ENCODE assay signal across 41 cellular contexts in the genomic region with DNA sequence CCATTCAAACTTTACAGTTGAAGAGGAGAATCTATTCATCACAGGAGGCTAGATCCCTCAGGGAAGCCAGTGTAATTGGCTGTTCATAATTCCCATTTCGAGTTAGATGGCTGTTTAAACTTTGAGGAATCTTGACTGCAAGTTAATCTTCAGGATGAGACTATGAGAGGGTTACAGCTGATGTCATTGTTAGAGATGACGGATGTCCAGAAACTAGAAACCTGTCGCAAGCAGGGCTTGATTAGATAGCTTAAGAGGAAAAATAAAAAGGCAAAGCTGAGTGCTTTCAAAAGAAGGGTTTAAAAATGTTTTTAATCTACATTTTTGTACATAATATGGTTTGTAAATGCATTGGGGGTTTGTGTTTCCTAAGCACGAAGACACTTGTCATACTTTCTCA.
"Had no signal": no experiment of that assay in that cellular context is flagged by ENCODE, and none has a peak within 500 bp of the region (broad histone marks: within the 10 kb centered on the region; RNA-seq: fewer than 3 reads in every experiment).

No MANE protein-coding gene starts in this region.

- H3K9me3 Mint-ChIP-seq: activated naive CD4-positive, alpha-beta T cell treated with anti-CD3 and anti-CD28 coated beads for 36 hours; activated naive CD4-positive, alpha-beta T cell treated with anti-CD3 and anti-CD28 coated beads, Interleukin-2, amount 10 ng/mL, durations not matched to agents 7 days and 5 days; activated naive CD4-positive, alpha-beta T cell treated with anti-CD3 and anti-CD28 coated beads, Interleukin-2, amount 50 U/mL, for 24 hours; activated naive CD4-positive, alpha-beta T cell treated with anti-CD3 and anti-CD28 coated beads, Interleukin-2, amount 50 U/mL, for 72 hours; activated naive CD8-positive, alpha-beta T cell treated with anti-CD3 and anti-CD28 coated beads for 36 hours; activated naive CD8-positive, alpha-beta T cell treated with anti-CD3 and anti-CD28 coated beads, Interleukin-2, amount 10 ng/mL, durations not matched to agents 7 days and 5 days; activated naive CD8-positive, alpha-beta T cell treated with anti-CD3 and anti-CD28 coated beads, Interleukin-2, amount 50 U/mL, for 24 hours; activated T-cell treated with anti-CD3 and anti-CD28 coated beads, Interleukin-2, amount 50 U/mL, for 24 hours; activated T-cell treated with anti-CD3 and anti-CD28 coated beads, Interleukin-2, amount 50 U/mL, for 4 hours; activated T-cell treated with anti-CD3 and anti-CD28 coated beads, Interleukin-2, amount 50 U/mL, for 72 hours; activated T-helper 1 cell treated with anti-CD3 and anti-CD28 coated beads, Interleukin-12 subunit alpha, Interleukin-12 subunit beta, Interleukin-2, Interleukin-4 antibody, amounts not matched to agents 30 ng/mL and 10 ng/mL and 1 ng/mL, durations not matched to agents 14 hours and 24 hours and 36 hours; activated T-helper 17 cell treated with anti-CD3 and anti-CD28 coated beads, Interleukin-2, amount 50 U/mL, for 72 hours; activated T-helper 2 cell treated with anti-CD3 and anti-CD28 coated beads, Interferon-gamma antibody, Interleukin-2, Interleukin-4, amounts not matched to agents 10 μg/mL and 5 μg/mL and 100 μg/mL, durations not matched to agents 14 hours and 24 hours and 36 hours had no signal

- H3K27ac ChIP-seq: adrenal gland, ascending aorta, body of pancreas, brain microvascular endothelial cell, breast epithelium, cardiac muscle cell had no signal

- H3K36me3 ChIP-seq: adrenal gland, ascending aorta, brain microvascular endothelial cell, breast epithelium, cardiac muscle cell had no signal

- H3K27ac Mint-ChIP-seq: activated naive CD4-positive, alpha-beta T cell treated with anti-CD3 and anti-CD28 coated beads for 36 hours; activated naive CD4-positive, alpha-beta T cell treated with anti-CD3 and anti-CD28 coated beads, Interleukin-2, amount 10 ng/mL, durations not matched to agents 7 days and 5 days; activated naive CD4-positive, alpha-beta T cell treated with anti-CD3 and anti-CD28 coated beads, Interleukin-2, amount 50 U/mL, for 24 hours; activated naive CD4-positive, alpha-beta T cell treated with anti-CD3 and anti-CD28 coated beads, Interleukin-2, amount 50 U/mL, for 72 hours; activated naive CD8-positive, alpha-beta T cell; activated naive CD8-positive, alpha-beta T cell treated with anti-CD3 and anti-CD28 coated beads for 36 hours; activated naive CD8-positive, alpha-beta T cell treated with anti-CD3 and anti-CD28 coated beads, Interleukin-2, amount 10 ng/mL, durations not matched to agents 7 days and 5 days; activated naive CD8-positive, alpha-beta T cell treated with anti-CD3 and anti-CD28 coated beads, Interleukin-2, amount 50 U/mL, for 24 hours; activated T-cell treated with anti-CD3 and anti-CD28 coated beads, Interleukin-2, amount 50 U/mL, for 24 hours; activated T-cell treated with anti-CD3 and anti-CD28 coated beads, Interleukin-2, amount 50 U/mL, for 72 hours; activated T-helper 1 cell treated with anti-CD3 and anti-CD28 coated beads, Interleukin-12 subunit alpha, Interleukin-12 subunit beta, Interleukin-2, Interleukin-4 antibody, amounts not matched to agents 30 ng/mL and 10 ng/mL and 1 ng/mL, durations not matched to agents 14 hours and 24 hours and 36 hours; activated T-helper 17 cell treated with anti-CD3 and anti-CD28 coated beads, Interleukin-2, amount 50 U/mL, for 72 hours; activated T-helper 2 cell treated with anti-CD3 and anti-CD28 coated beads, Interferon-gamma antibody, Interleukin-2, Interleukin-4, amounts not matched to agents 10 μg/mL and 5 μg/mL and 100 μg/mL, durations not matched to agents 14 hours and 24 hours and 36 hours had no signal

- H3K4me3 ChIP-seq: adrenal gland, ascending aorta, body of pancreas, breast epithelium, cardiac muscle cell had no signal

- H3K27me3 Mint-ChIP-seq: activated naive CD8-positive, alpha-beta T cell; activated T-cell treated with anti-CD3 and anti-CD28 coated beads, Interleukin-2, amount 50 U/mL, for 24 hours; brain had no signal

- H3K36me3 Mint-ChIP-seq: activated naive CD4-positive, alpha-beta T cell treated with anti-CD3 and anti-CD28 coated beads, Interleukin-2, amount 10 ng/mL, durations not matched to agents 7 days and 5 days; activated naive CD4-positive, alpha-beta T cell treated with anti-CD3 and anti-CD28 coated beads, Interleukin-2, amount 50 U/mL, for 24 hours; activated naive CD4-positive, alpha-beta T cell treated with anti-CD3 and anti-CD28 coated beads, Interleukin-2, amount 50 U/mL, for 72 hours; activated naive CD8-positive, alpha-beta T cell treated with anti-CD3 and anti-CD28 coated beads, Interleukin-2, amount 10 ng/mL, durations not matched to agents 7 days and 5 days; brain had no signal

- ATAC-seq: activated naive CD4-positive, alpha-beta T cell treated with anti-CD3 and anti-CD28 coated beads, Interleukin-2, amount 50 U/mL, for 72 hours; activated naive CD8-positive, alpha-beta T cell treated with anti-CD3 and anti-CD28 coated beads, Interleukin-2, amount 50 U/mL, for 24 hours; activated T-cell treated with anti-CD3 and anti-CD28 coated beads, Interleukin-2, amount 50 U/mL, for 4 hours; activated T-cell treated with anti-CD3 and anti-CD28 coated beads, Interleukin-2, amount 50 U/mL, for 72 hours; activated T-helper 17 cell treated with anti-CD3 and anti-CD28 coated beads, Interleukin-2, amount 50 U/mL, for 72 hours; body of pancreas had no signal

- H3K9me3 ChIP-seq: adrenal gland, ascending aorta, body of pancreas, breast epithelium had no signal

- H3K4me1 ChIP-seq: adrenal gland, breast epithelium had no signal

- H3K27me3 ChIP-seq: adrenal gland, ascending aorta, body of pancreas, brain microvascular endothelial cell, breast epithelium, cardiac muscle cell had no signal

- FAIRE-seq: astrocyte, bronchial epithelial cell had no signal

- DNase-seq: activated effector memory CD4-positive, alpha-beta T cell treated with anti-CD3 and anti-CD28 coated beads, Interleukin-2, amount 50 U/mL, for 16 hours; activated effector memory CD4-positive, alpha-beta T cell treated with Interleukin-2 at 50 U/mL for 16 hours; activated gamma-delta T cell; activated gamma-delta T cell treated with Interleukin-2 at 50 U/mL for 16 hours; activated naive CD4-positive, alpha-beta T cell; activated naive CD4-positive, alpha-beta T cell treated with anti-CD3 and anti-CD28 coated beads for 36 hours; activated naive CD4-positive, alpha-beta T cell treated with anti-CD3 and anti-CD28 coated beads, Interleukin-2, amount 10 ng/mL, durations not matched to agents 7 days and 5 days; activated naive CD4-positive, alpha-beta T cell treated with anti-CD3 and anti-CD28 coated beads, Interleukin-2, amount 50 U/mL, for 16 hours; activated naive CD4-positive, alpha-beta T cell treated with Interleukin-2 at 50 U/mL for 16 hours; activated naive CD8-positive, alpha-beta T cell treated with anti-CD3 and anti-CD28 coated beads for 36 hours; activated naive CD8-positive, alpha-beta T cell treated with anti-CD3 and anti-CD28 coated beads, Interleukin-2, amount 10 ng/mL, durations not matched to agents 7 days and 5 days; activated naive CD8-positive, alpha-beta T cell treated with anti-CD3 and anti-CD28 coated beads, Interleukin-2, amount 50 U/mL, for 24 hours; activated T-cell treated with anti-CD3 and anti-CD28 coated beads for 4 hours; activated T-cell treated with anti-CD3 and anti-CD28 coated beads, Interleukin-2, amount 50 U/mL, for 1 hour; activated T-cell treated with anti-CD3 and anti-CD28 coated beads, Interleukin-2, amount 50 U/mL, for 24 hours; activated T-cell treated with anti-CD3 and anti-CD28 coated beads, Interleukin-2, amount 50 U/mL, for 4 hours; activated T-cell treated with anti-CD3 and anti-CD28 coated beads, Interleukin-2, amount 50 U/mL, for 48 hours; activated T-cell treated with anti-CD3 and anti-CD28 coated beads, Interleukin-2, amount 50 U/mL, for 72 hours; adrenal gland; amniotic stem cell; amygdala; anterior cingulate cortex; aorta; body of pancreas; brain microvascular endothelial cell; caudate nucleus; central memory CD4-positive, alpha-beta T cell; cerebellar nuclear complex had no signal

- H3K4me3 Mint-ChIP-seq: activated naive CD4-positive, alpha-beta T cell treated with anti-CD3 and anti-CD28 coated beads for 36 hours; activated naive CD4-positive, alpha-beta T cell treated with anti-CD3 and anti-CD28 coated beads, Interleukin-2, amount 10 ng/mL, durations not matched to agents 7 days and 5 days; activated naive CD4-positive, alpha-beta T cell treated with anti-CD3 and anti-CD28 coated beads, Interleukin-2, amount 50 U/mL, for 24 hours; activated naive CD8-positive, alpha-beta T cell; activated naive CD8-positive, alpha-beta T cell treated with anti-CD3 and anti-CD28 coated beads for 36 hours; activated naive CD8-positive, alpha-beta T cell treated with anti-CD3 and anti-CD28 coated beads, Interleukin-2, amount 10 ng/mL, durations not matched to agents 7 days and 5 days; activated naive CD8-positive, alpha-beta T cell treated with anti-CD3 and anti-CD28 coated beads, Interleukin-2, amount 50 U/mL, for 24 hours; activated T-cell treated with anti-CD3 and anti-CD28 coated beads, Interleukin-2, amount 50 U/mL, for 24 hours; activated T-cell treated with anti-CD3 and anti-CD28 coated beads, Interleukin-2, amount 50 U/mL, for 4 hours; activated T-cell treated with anti-CD3 and anti-CD28 coated beads, Interleukin-2, amount 50 U/mL, for 72 hours; activated T-helper 1 cell treated with anti-CD3 and anti-CD28 coated beads, Interleukin-12 subunit alpha, Interleukin-12 subunit beta, Interleukin-2, Interleukin-4 antibody, amounts not matched to agents 30 ng/mL and 10 ng/mL and 1 ng/mL, durations not matched to agents 14 hours and 24 hours and 36 hours; activated T-helper 17 cell treated with anti-CD3 and anti-CD28 coated beads, Interleukin-2, amount 50 U/mL, for 72 hours; brain; central memory CD8-positive, alpha-beta T cell had no signal
